1 cellular context compared by ENCODE assay signal in the genomic region with DNA sequence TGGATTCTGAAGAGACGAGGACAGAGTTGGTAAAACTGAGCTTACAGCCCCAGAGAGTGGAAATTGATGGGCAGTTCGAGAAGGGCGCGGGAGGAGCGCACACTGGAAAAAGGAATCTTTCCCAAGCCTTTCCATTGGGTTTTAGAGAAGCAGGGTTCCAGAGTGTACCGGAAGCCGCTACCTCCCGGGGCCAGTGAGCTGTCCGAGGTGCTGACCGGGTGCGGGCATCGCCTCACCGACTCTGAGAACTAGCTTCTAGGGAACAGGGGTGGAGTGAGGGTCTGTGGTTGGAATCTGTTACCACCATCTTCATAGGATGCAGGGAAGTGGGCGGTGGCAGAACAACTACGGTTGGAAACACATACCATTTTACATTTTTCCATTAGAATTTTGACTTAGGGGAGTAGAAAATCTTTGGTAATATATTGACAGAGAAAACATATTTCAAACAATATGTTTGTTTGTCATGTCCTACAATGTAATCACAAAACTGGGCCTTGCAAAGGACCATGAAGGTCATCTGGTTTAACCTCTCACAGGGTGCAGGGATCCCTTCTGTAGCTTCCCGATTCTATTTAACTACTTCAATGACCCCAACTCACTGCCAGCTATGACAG.
TF ChIP-seq lines count a peak whose summit lies in the region.

No MANE protein-coding gene starts in this region.

TF ChIP-seq in HepG2, 621 proteins besides CTCF, POLR2A, EP300 and RAD21 (continued from another document and continues in another):
- TF ChIP-seq, protein P1, sequence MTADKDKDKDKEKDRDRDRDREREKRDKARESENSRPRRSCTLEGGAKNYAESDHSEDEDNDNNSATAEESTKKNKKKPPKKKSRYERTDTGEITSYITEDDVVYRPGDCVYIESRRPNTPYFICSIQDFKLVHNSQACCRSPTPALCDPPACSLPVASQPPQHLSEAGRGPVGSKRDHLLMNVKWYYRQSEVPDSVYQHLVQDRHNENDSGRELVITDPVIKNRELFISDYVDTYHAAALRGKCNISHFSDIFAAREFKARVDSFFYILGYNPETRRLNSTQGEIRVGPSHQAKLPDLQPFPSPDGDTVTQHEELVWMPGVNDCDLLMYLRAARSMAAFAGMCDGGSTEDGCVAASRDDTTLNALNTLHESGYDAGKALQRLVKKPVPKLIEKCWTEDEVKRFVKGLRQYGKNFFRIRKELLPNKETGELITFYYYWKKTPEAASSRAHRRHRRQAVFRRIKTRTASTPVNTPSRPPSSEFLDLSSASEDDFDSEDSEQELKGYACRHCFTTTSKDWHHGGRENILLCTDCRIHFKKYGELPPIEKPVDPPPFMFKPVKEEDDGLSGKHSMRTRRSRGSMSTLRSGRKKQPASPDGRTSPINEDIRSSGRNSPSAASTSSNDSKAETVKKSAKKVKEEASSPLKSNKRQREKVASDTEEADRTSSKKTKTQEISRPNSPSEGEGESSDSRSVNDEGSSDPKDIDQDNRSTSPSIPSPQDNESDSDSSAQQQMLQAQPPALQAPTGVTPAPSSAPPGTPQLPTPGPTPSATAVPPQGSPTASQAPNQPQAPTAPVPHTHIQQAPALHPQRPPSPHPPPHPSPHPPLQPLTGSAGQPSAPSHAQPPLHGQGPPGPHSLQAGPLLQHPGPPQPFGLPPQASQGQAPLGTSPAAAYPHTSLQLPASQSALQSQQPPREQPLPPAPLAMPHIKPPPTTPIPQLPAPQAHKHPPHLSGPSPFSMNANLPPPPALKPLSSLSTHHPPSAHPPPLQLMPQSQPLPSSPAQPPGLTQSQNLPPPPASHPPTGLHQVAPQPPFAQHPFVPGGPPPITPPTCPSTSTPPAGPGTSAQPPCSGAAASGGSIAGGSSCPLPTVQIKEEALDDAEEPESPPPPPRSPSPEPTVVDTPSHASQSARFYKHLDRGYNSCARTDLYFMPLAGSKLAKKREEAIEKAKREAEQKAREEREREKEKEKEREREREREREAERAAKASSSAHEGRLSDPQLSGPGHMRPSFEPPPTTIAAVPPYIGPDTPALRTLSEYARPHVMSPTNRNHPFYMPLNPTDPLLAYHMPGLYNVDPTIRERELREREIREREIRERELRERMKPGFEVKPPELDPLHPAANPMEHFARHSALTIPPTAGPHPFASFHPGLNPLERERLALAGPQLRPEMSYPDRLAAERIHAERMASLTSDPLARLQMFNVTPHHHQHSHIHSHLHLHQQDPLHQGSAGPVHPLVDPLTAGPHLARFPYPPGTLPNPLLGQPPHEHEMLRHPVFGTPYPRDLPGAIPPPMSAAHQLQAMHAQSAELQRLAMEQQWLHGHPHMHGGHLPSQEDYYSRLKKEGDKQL (CRISPR knock-in tag; IDR thresholded peaks at IDR 0.05; ENCODE audit: low read depth): no peak
- TF ChIP-seq, protein P2, sequence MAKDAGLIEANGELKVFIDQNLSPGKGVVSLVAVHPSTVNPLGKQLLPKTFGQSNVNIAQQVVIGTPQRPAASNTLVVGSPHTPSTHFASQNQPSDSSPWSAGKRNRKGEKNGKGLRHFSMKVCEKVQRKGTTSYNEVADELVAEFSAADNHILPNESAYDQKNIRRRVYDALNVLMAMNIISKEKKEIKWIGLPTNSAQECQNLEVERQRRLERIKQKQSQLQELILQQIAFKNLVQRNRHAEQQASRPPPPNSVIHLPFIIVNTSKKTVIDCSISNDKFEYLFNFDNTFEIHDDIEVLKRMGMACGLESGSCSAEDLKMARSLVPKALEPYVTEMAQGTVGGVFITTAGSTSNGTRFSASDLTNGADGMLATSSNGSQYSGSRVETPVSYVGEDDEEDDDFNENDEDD (CRISPR knock-in tag; IDR thresholded peaks at IDR 0.05; ENCODE audit: borderline replicate concordance): no peak
- TF ChIP-seq MEIS1 (CRISPR knock-in tag; IDR thresholded peaks at IDR 0.05; ENCODE audit: borderline replicate concordance) (no peak), ZFX (CRISPR knock-in tag; IDR thresholded peaks at IDR 0.05; ENCODE audit: low read depth) (no peak), ZNF552 (CRISPR knock-in tag; IDR thresholded peaks at IDR 0.05; ENCODE audit: borderline replicate concordance) (0 out of 2 replicates have a peak, but pooled peaks have one; percentile 65), PAWR (CRISPR knock-in tag; IDR thresholded peaks at IDR 0.05; ENCODE audit: borderline replicate concordance) (no peak), SOX13 (IDR thresholded peaks at IDR 0.05) (no peak), SOX13 (CRISPR knock-in tag; conservative IDR thresholded peaks at IDR 0.05 in 1 of 2, IDR thresholded peaks at IDR 0.05 in 1 of 2) (peak in 1 of 2 experiments; percentile 21; a peak in 1 of 4 replicates), ZNF883 (CRISPR knock-in tag; IDR thresholded peaks at IDR 0.05; ENCODE audit: not compliant biosample characterization) (no peak), ZNF557 (CRISPR knock-in tag; IDR thresholded peaks at IDR 0.05) (0 out of 2 replicates have a peak, but pooled peaks have one; percentile 69), REXO4 (CRISPR knock-in tag; IDR thresholded peaks at IDR 0.05; ENCODE audit: borderline replicate concordance) (no peak), ZBTB42 (CRISPR knock-in tag; IDR thresholded peaks at IDR 0.05) (peak; percentile 79; the same call in 1 of the 2 replicates), ZFYVE20 (CRISPR knock-in tag; IDR thresholded peaks at IDR 0.05; ENCODE audit: borderline replicate concordance, low read depth) (0 out of 2 replicates have a peak, but pooled peaks have one; percentile 53), BRCA1 (CRISPR knock-in tag; IDR thresholded peaks at IDR 0.05) (peak; percentile 77; the same call in 1 of the 2 replicates), ATM (IDR thresholded peaks at IDR 0.05; ENCODE audit: borderline replicate concordance) (no peak), ONECUT2 (CRISPR knock-in tag; IDR thresholded peaks at IDR 0.05) (no peak), TOE1 (CRISPR knock-in tag; IDR thresholded peaks at IDR 0.05) (no peak), ZNF782 (CRISPR knock-in tag; IDR thresholded peaks at IDR 0.05; ENCODE audit: borderline replicate concordance) (no peak), ZNF589 (CRISPR knock-in tag; conservative IDR thresholded peaks at IDR 0.05) (peak; percentile 38; the same call in 1 of the 2 replicates), ZNF432 (CRISPR knock-in tag; IDR thresholded peaks at IDR 0.05; ENCODE audit: borderline replicate concordance) (no peak), ZNF160 (CRISPR knock-in tag; IDR thresholded peaks at IDR 0.05) (0 out of 2 replicates have a peak, but pooled peaks have one; percentile 36), ZSCAN12 (CRISPR knock-in tag; IDR thresholded peaks at IDR 0.05) (peak; percentile 78; the same call in 1 of the 2 replicates), ZNF567 (CRISPR knock-in tag; IDR thresholded peaks at IDR 0.05; ENCODE audit: borderline replicate concordance) (peak; percentile 60; the same call in 1 of the 2 replicates), ZNF7 (CRISPR knock-in tag; IDR thresholded peaks at IDR 0.05) (no peak), SNRNP70 (IDR thresholded peaks at IDR 0.05; ENCODE audit: low read depth, low read length) (no peak), ZIK1 (CRISPR knock-in tag; IDR thresholded peaks at IDR 0.05; ENCODE audit: borderline replicate concordance, low read depth) (no peak), PHF5A (CRISPR knock-in tag; IDR thresholded peaks at IDR 0.05; ENCODE audit: low read depth, unreplicated experiment) (no peak), NFE2L2 (IDR thresholded peaks at IDR 0.05; ENCODE audit: low read length) (no peak), ZFP36 (IDR thresholded peaks at IDR 0.05; ENCODE audit: borderline replicate concordance, low read depth, low read length, partially characterized antibody) (no peak), RFX1 (IDR thresholded peaks at IDR 0.05) (no peak), ZNF232 (CRISPR knock-in tag; IDR thresholded peaks at IDR 0.05; ENCODE audit: borderline replicate concordance) (peak; percentile 93), ZNF572 (CRISPR knock-in tag; IDR thresholded peaks at IDR 0.05) (no peak)
- TF ChIP-seq, protein P3, sequence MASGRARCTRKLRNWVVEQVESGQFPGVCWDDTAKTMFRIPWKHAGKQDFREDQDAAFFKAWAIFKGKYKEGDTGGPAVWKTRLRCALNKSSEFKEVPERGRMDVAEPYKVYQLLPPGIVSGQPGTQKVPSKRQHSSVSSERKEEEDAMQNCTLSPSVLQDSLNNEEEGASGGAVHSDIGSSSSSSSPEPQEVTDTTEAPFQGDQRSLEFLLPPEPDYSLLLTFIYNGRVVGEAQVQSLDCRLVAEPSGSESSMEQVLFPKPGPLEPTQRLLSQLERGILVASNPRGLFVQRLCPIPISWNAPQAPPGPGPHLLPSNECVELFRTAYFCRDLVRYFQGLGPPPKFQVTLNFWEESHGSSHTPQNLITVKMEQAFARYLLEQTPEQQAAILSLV (CRISPR knock-in tag; IDR thresholded peaks at IDR 0.05; ENCODE audit: borderline replicate concordance): no peak
- TF ChIP-seq, protein P4, sequence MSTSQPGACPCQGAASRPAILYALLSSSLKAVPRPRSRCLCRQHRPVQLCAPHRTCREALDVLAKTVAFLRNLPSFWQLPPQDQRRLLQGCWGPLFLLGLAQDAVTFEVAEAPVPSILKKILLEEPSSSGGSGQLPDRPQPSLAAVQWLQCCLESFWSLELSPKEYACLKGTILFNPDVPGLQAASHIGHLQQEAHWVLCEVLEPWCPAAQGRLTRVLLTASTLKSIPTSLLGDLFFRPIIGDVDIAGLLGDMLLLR (CRISPR knock-in tag; IDR thresholded peaks at IDR 0.05): no peak
- TF ChIP-seq, protein P5, sequence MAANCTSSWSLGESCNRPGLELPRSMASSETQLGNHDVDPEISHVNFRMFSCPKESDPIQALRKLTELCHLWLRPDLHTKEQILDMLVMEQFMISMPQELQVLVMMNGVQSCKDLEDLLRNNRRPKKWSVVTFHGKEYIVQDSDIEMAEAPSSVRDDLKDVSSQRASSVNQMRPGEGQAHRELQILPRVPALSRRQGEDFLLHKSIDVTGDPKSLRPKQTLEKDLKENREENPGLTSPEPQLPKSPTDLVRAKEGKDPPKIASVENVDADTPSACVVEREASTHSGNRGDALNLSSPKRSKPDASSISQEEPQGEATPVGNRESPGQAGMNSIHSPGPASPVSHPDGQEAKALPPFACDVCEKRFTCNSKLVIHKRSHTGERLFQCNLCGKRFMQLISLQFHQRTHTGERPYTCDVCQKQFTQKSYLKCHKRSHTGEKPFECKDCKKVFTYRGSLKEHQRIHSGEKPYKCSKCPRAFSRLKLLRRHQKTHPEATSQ (CRISPR knock-in tag; IDR thresholded peaks at IDR 0.05; ENCODE audit: borderline replicate concordance): no peak
- TF ChIP-seq, protein P6, sequence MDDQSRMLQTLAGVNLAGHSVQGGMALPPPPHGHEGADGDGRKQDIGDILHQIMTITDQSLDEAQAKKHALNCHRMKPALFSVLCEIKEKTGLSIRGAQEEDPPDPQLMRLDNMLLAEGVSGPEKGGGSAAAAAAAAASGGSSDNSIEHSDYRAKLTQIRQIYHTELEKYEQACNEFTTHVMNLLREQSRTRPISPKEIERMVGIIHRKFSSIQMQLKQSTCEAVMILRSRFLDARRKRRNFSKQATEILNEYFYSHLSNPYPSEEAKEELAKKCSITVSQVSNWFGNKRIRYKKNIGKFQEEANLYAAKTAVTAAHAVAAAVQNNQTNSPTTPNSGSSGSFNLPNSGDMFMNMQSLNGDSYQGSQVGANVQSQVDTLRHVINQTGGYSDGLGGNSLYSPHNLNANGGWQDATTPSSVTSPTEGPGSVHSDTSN (CRISPR knock-in tag; IDR thresholded peaks at IDR 0.05; ENCODE audit: borderline replicate concordance): no peak
- TF ChIP-seq, protein P7, sequence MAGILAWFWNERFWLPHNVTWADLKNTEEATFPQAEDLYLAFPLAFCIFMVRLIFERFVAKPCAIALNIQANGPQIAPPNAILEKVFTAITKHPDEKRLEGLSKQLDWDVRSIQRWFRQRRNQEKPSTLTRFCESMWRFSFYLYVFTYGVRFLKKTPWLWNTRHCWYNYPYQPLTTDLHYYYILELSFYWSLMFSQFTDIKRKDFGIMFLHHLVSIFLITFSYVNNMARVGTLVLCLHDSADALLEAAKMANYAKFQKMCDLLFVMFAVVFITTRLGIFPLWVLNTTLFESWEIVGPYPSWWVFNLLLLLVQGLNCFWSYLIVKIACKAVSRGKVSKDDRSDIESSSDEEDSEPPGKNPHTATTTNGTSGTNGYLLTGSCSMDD (CRISPR knock-in tag; IDR thresholded peaks at IDR 0.05): no peak
- TF ChIP-seq, protein P8, sequence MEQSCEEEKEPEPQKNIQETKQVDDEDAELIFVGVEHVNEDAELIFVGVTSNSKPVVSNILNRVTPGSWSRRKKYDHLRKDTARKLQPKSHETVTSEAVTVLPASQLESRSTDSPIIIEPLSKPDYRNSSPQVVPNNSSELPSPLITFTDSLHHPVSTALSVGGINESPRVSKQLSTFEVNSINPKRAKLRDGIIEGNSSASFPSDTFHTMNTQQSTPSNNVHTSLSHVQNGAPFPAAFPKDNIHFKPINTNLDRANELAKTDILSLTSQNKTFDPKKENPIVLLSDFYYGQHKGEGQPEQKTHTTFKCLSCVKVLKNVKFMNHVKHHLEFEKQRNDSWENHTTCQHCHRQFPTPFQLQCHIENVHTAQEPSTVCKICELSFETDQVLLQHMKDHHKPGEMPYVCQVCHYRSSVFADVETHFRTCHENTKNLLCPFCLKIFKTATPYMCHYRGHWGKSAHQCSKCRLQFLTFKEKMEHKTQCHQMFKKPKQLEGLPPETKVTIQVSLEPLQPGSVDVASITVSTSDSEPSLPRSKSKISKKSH (CRISPR knock-in tag; IDR thresholded peaks at IDR 0.05; ENCODE audit: borderline replicate concordance): no peak; the same call in 1 of the 2 replicates
- TF ChIP-seq, protein P9, sequence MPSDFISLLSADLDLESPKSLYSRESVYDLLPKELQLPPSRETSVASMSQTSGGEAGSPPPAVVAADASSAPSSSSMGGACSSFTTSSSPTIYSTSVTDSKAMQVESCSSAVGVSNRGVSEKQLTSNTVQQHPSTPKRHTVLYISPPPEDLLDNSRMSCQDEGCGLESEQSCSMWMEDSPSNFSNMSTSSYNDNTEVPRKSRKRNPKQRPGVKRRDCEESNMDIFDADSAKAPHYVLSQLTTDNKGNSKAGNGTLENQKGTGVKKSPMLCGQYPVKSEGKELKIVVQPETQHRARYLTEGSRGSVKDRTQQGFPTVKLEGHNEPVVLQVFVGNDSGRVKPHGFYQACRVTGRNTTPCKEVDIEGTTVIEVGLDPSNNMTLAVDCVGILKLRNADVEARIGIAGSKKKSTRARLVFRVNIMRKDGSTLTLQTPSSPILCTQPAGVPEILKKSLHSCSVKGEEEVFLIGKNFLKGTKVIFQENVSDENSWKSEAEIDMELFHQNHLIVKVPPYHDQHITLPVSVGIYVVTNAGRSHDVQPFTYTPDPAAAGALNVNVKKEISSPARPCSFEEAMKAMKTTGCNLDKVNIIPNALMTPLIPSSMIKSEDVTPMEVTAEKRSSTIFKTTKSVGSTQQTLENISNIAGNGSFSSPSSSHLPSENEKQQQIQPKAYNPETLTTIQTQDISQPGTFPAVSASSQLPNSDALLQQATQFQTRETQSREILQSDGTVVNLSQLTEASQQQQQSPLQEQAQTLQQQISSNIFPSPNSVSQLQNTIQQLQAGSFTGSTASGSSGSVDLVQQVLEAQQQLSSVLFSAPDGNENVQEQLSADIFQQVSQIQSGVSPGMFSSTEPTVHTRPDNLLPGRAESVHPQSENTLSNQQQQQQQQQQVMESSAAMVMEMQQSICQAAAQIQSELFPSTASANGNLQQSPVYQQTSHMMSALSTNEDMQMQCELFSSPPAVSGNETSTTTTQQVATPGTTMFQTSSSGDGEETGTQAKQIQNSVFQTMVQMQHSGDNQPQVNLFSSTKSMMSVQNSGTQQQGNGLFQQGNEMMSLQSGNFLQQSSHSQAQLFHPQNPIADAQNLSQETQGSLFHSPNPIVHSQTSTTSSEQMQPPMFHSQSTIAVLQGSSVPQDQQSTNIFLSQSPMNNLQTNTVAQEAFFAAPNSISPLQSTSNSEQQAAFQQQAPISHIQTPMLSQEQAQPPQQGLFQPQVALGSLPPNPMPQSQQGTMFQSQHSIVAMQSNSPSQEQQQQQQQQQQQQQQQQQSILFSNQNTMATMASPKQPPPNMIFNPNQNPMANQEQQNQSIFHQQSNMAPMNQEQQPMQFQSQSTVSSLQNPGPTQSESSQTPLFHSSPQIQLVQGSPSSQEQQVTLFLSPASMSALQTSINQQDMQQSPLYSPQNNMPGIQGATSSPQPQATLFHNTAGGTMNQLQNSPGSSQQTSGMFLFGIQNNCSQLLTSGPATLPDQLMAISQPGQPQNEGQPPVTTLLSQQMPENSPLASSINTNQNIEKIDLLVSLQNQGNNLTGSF (CRISPR knock-in tag; IDR thresholded peaks at IDR 0.05): peak; percentile 81; the same call in 1 of the 2 replicates
